ENCODE assay signal across 18 cellular contexts in the genomic region with DNA sequence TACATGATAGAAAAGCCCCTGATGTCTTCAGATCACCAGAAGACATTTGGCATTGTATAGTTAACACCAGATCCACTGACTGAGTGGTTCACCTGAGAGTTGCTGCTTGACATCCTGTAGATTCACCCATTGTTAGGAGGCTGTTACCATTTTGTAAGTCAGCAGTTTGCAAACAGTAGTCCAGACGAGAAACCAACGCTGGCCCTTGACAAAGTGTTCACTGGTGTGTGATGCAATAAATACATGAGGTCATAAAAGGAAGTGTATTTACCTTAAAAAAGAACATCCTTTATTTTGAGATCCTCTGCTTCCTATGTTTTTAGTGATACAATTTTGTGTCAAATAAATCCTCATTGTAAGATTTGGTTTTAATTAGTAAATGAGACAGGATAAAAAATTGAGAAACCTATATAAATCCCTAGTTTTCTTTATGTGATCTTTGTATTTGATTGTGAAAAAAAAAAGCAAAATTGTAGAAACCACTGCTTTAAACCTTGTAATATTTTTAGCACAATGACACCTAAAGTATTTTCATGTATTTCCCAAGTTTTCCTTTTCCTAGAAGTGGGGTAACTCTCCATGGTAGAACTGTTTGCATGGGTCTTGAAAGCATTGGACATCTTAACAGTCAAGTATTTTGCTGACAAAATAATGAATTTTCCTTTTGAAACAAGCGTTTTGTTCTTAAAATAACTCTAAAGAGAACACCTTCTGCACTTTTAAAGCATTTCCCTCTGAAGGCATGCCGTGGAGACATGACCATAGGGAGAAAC.
DNase-seq lines count a peak whose midpoint lies in the region; ATAC-seq and TF ChIP-seq lines count a peak whose summit lies in the region.
"Had no signal": no experiment of that assay in that cellular context is flagged by ENCODE, and none has a peak within 500 bp of the region (broad histone marks: within the 10 kb centered on the region; RNA-seq: fewer than 3 reads in every experiment).

No MANE protein-coding gene starts in this region.

- TF ChIP-seq CTCF in OCI-LY3 (IDR thresholded peaks at IDR 0.05; ENCODE audit: low read depth, low read length) (no peak), uterus (IDR thresholded peaks at IDR 0.05) (no peak)

- H3K79me2 ChIP-seq in OCI-LY3 (ENCODE audit: low read length) = no peaks in the 10 kb centered on the region

- peak overlapping the region; percentile 28 for H3K4me2 ChIP-seq in OCI-LY3 (ENCODE audit: low read length)

- no peak for TF ChIP-seq EP300 in Ishikawa (IDR thresholded peaks at IDR 0.05; ENCODE audit: borderline replicate concordance)

- H4K20me1 ChIP-seq in OCI-LY3 (ENCODE audit: insufficient read depth, low read length) = no peaks in the 10 kb centered on the region

- H3K27ac ChIP-seq in OCI-LY3 (ENCODE audit: low read length) (peak overlapping the region; percentile 21; the same call in 1 of the 2 replicates), uterus (no peak overlapping the region)
- H3K27ac ChIP-seq: lower lobe of right lung, SJCRH30 had no signal

- H3K9me3 ChIP-seq in OCI-LY3 (ENCODE audit: insufficient read depth, low read length) = no peaks in the 10 kb centered on the region
- no peaks in the 10 kb centered on the region for H3K9me3 ChIP-seq in uterus
- H3K9me3 ChIP-seq: lower lobe of right lung had no signal

- H3K4me3 ChIP-seq in OCI-LY3 (ENCODE audit: low read length) (no peak overlapping the region), uterus (no peak overlapping the region)
- H3K4me3 ChIP-seq: lower lobe of right lung, SJCRH30, spleen had no signal

- no peak for TF ChIP-seq RAD21 in Ishikawa (IDR thresholded peaks at IDR 0.05; ENCODE audit: low read depth)

- DNase-seq in COLO668 (lab: John Stamatoyannopoulos, UW; ENCODE audit: unreplicated experiment) (peak; percentile 31), iris pigment epithelial cell (ENCODE audit: low read depth) (peak; percentile 29), UCSD-AML1 (lab: John Stamatoyannopoulos, UW; ENCODE audit: unreplicated experiment) (no peak), uterus (no peak)
- DNase-seq in stimulated activated CD4-positive, alpha-beta T cell treated with anti-CD3 and anti-CD28 coated beads, Interleukin-4, amount 100 ng/mL, for 1 hour = no peak
- DNase-seq: activated CD4-positive, alpha-beta T cell treated with anti-CD3 and anti-CD28 coated beads, Interleukin-2, amount 50 U/mL, for 48 hours; activated naive CD8-positive, alpha-beta T cell treated with anti-CD3 and anti-CD28 coated beads, Interleukin-2, amount 50 U/mL, for 24 hours; COR-L47; foreskin melanocyte; lower lobe of right lung; naive thymus-derived CD4-positive, alpha-beta T cell; NCI-H1930; SJCRH30; spleen; stimulated activated naive CD4-positive, alpha-beta T cell treated with Interleukin-2 at 50 U/mL for 16 hours had no signal

- H3K27me3 ChIP-seq in OCI-LY3 (ENCODE audit: low read depth, low read length) (no peaks in the 10 kb centered on the region), uterus (no peaks in the 10 kb centered on the region)
- H3K27me3 ChIP-seq: SJCRH30, spleen had no signal

- H3K36me3 ChIP-seq in OCI-LY3 (replicated peaks; ENCODE audit: low read depth, low read length) = no peaks in the 10 kb centered on the region
- no peaks in the 10 kb centered on the region for H3K36me3 ChIP-seq in uterus
- H3K36me3 ChIP-seq: lower lobe of right lung, SJCRH30 had no signal

- H3K4me1 ChIP-seq in OCI-LY3 (ENCODE audit: low read length) (peaks cover 17% of the 10 kb centered on the region), uterus (no peaks in the 10 kb centered on the region)

- TF ChIP-seq POLR2A in uterus (IDR thresholded peaks at IDR 0.05) = no peak

- no peak overlapping the region for H3K9ac ChIP-seq in OCI-LY3 (ENCODE audit: low read length)

- no peak for ATAC-seq in GM21447 (IDR thresholded peaks at IDR 0.05; ENCODE audit: unreplicated experiment)
- ATAC-seq: activated naive CD8-positive, alpha-beta T cell treated with anti-CD3 and anti-CD28 coated beads, Interleukin-2, amount 50 U/mL, for 24 hours; lower lobe of right lung; naive thymus-derived CD4-positive, alpha-beta T cell had no signal

- no peak overlapping the region for H2AFZ ChIP-seq in OCI-LY3 (ENCODE audit: low read depth, low read length)

- intact Hi-C loops in uterus (cut with DNase I; ENCODE audit: low total_unique reads) = no loop called here

TF ChIP-seq in Ishikawa, 13 proteins besides CTCF, POLR2A, EP300 and RAD21:
- TF ChIP-seq, protein P1, sequence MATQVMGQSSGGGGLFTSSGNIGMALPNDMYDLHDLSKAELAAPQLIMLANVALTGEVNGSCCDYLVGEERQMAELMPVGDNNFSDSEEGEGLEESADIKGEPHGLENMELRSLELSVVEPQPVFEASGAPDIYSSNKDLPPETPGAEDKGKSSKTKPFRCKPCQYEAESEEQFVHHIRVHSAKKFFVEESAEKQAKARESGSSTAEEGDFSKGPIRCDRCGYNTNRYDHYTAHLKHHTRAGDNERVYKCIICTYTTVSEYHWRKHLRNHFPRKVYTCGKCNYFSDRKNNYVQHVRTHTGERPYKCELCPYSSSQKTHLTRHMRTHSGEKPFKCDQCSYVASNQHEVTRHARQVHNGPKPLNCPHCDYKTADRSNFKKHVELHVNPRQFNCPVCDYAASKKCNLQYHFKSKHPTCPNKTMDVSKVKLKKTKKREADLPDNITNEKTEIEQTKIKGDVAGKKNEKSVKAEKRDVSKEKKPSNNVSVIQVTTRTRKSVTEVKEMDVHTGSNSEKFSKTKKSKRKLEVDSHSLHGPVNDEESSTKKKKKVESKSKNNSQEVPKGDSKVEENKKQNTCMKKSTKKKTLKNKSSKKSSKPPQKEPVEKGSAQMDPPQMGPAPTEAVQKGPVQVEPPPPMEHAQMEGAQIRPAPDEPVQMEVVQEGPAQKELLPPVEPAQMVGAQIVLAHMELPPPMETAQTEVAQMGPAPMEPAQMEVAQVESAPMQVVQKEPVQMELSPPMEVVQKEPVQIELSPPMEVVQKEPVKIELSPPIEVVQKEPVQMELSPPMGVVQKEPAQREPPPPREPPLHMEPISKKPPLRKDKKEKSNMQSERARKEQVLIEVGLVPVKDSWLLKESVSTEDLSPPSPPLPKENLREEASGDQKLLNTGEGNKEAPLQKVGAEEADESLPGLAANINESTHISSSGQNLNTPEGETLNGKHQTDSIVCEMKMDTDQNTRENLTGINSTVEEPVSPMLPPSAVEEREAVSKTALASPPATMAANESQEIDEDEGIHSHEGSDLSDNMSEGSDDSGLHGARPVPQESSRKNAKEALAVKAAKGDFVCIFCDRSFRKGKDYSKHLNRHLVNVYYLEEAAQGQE (IDR thresholded peaks at IDR 0.05; ENCODE audit: low read depth) = peak; percentile 51; the same call in 1 of the 2 replicates
- no peak for TF ChIP-seq MAX (IDR thresholded peaks at IDR 0.05)

Comparison
In these comparisons a context has a peak if more than half of its experiments do, and no peak if none do; other contexts are left out.
1. DNase-seq: peak in COLO668 (single experiment) and iris pigment epithelial cell (single experiment); none in UCSD-AML1 (single experiment), uterus (0 of 2) and stimulated activated CD4-positive, alpha-beta T cell treated with anti-CD3 and anti-CD28 coated beads, Interleukin-4, amount 100 ng/mL, for 1 hour (single experiment).